In the genomic region with DNA sequence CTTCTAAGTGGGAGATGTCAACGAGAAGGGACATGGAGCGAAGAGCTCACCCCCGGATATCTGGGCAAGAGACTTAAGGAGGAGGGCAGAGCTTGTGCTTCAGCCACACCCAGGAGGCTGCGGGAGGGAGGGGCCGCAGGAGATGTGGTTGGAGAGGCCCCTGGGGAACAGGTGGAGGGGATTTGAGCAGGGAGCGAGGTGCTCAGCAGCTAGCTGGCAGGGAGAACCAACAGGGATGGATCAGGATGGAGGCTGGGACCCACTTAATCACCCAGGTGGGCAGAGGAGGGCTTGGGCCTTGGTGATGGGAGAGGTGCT, we compare ENCODE assay signal across 7 cellular contexts.
DNase-seq lines count a peak whose midpoint lies in the region; ATAC-seq and TF ChIP-seq lines count a peak whose summit lies in the region.

No MANE protein-coding gene starts in this region.

- TF ChIP-seq CTCF in nephron progenitor cell (IDR thresholded peaks at IDR 0.05): no peak

- DNase-seq in nephron progenitor cell: no peak
- no peak for DNase-seq in medulla oblongata (ENCODE audit: extremely low spot score)
- DNase-seq in glomerular visceral epithelial cell (ENCODE audit: extremely low spot score): no peak
- no peak for DNase-seq in epidermal melanocyte (ENCODE audit: insufficient read length, low spot score)

- H3K4me1 Mint-ChIP-seq in activated naive CD8-positive, alpha-beta T cell (ENCODE audit: low read depth): peaks cover 64% of the 10 kb centered on the region
- peaks cover 50% of the 10 kb centered on the region for H3K4me1 Mint-ChIP-seq in nephron progenitor cell

- peaks cover 3% of the 10 kb centered on the region for H3K36me3 Mint-ChIP-seq in activated naive CD8-positive, alpha-beta T cell
- no peaks in the 10 kb centered on the region for H3K36me3 Mint-ChIP-seq in nephron progenitor cell (ENCODE audit: low read depth)

- H3K27me3 Mint-ChIP-seq in activated naive CD8-positive, alpha-beta T cell: no peaks in the 10 kb centered on the region
- peaks cover 14% of the 10 kb centered on the region for H3K27me3 Mint-ChIP-seq in nephron progenitor cell (ENCODE audit: low read depth, poor library complexity)

- ATAC-seq in GM19372 (IDR thresholded peaks at IDR 0.05; ENCODE audit: low read depth, unreplicated experiment) (peak; percentile 8), HG03342 (IDR thresholded peaks at IDR 0.05; ENCODE audit: unreplicated experiment) (peak; percentile 16)

- H3K4me3 Mint-ChIP-seq in activated naive CD8-positive, alpha-beta T cell: peak overlapping the region; percentile 75
- H3K4me3 Mint-ChIP-seq in nephron progenitor cell: peak overlapping the region; percentile 28

- H3K9me3 Mint-ChIP-seq in activated naive CD8-positive, alpha-beta T cell (ENCODE audit: low read depth): no peaks in the 10 kb centered on the region
- no peaks in the 10 kb centered on the region for H3K9me3 Mint-ChIP-seq in nephron progenitor cell

- peak overlapping the region; percentile 90 for H3K27ac Mint-ChIP-seq in activated naive CD8-positive, alpha-beta T cell
- H3K27ac Mint-ChIP-seq in nephron progenitor cell: no peak overlapping the region
